Comparison of ENCODE assay signal across 8 cellular contexts in the genomic region with DNA sequence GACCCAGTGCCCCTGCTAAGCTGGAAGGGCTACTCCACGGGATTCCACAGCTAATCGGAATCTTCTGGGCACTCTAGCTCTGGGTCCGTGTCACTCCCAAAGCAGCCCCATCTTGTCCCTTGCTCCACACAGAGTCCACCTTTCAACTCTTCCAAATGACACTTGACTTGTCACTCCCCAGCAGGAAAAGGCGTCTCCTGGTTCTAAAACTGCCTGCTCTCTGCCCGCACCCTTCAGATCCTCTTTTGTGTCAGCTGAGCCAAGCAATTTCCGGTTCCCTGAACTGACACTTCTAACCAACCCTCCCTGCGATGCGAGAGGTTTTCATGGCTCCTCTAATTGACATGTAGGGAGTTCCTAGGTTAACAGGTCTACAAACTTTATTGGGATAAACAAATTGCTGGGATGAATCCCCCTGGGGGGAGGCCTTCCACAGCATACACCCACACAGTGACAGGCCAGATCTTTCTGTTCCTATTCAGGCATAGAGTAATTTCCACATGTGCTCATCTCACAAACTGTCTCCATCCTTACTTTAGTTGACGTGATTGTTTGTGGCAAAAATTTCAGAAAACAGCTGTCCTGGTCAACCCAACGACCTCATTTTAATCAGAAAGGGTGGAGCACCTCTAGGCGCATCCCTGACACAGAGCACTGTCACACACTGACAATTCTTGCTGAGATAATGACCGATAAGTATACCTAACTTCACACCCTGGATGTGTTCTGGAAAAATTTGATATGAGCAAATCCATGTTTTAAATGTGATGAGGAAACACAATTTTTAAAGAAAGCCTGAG.
DNase-seq lines count a peak whose midpoint lies in the region; ATAC-seq and TF ChIP-seq lines count a peak whose summit lies in the region.

No MANE protein-coding gene starts in this region.

- peak overlapping the region; percentile 94 for H4K91ac ChIP-seq in IMR-90 (ENCODE audit: insufficient read depth, low read depth, low read length)

- H2BK20ac ChIP-seq in IMR-90 (ENCODE audit: low read depth, low read length), result peak overlapping the region; percentile 83

- H4K5ac ChIP-seq in IMR-90 (ENCODE audit: low read depth, low read length), result peak overlapping the region; percentile 86

- no peaks in the 10 kb centered on the region for H3K79me2 ChIP-seq in Karpas-422 (ENCODE audit: low read length)

- TSS peak; percentile 66 for BruUV-seq in IMR-90 (replicated peaks; lab: Mats Ljungman, UMichigan)

- POLR2A ChIA-PET in IMR-90 (lab: Charles Lee; ENCODE audit: unreplicated experiment), result no interaction called here

- H3K4me1 ChIP-seq in IMR-90 (ENCODE audit: control insufficient read depth, insufficient read depth, low read length), result peaks cover 46% of the 10 kb centered on the region
- H3K4me1 ChIP-seq in Karpas-422 (ENCODE audit: low read length), result no peaks in the 10 kb centered on the region

- DNase-seq in AML-193 (lab: John Stamatoyannopoulos, UW) (peak; percentile 78 to 85), IMR-90 (no peak), activated T-helper 1 cell treated with Interleukin-2 at 50 U/mL for 16 hours (ENCODE audit: low read depth) (peak; percentile 14), left ventricle myocardium superior (no peak), Karpas-422 (no peak)
- DNase-seq in stimulated activated effector memory CD8-positive, alpha-beta T cell treated with anti-CD3 and anti-CD28 coated beads, Interleukin-12 subunit alpha, Interleukin-12 subunit beta, amount 100 ng/mL, for 72 hours (ENCODE audit: low spot score in 2 of 2), result no peak

- H3K27ac Mint-ChIP-seq in stimulated activated effector memory CD8-positive, alpha-beta T cell treated with anti-CD3 and anti-CD28 coated beads, Interleukin-12 subunit alpha, Interleukin-12 subunit beta, amount 100 ng/mL, for 72 hours, result peak overlapping the region; percentile 73

- peak overlapping the region; percentile 67 for H3K18ac ChIP-seq in IMR-90 (ENCODE audit: low read depth, low read length)

- H3K4me2 ChIP-seq in IMR-90 (ENCODE audit: low read depth, low read length), result peak overlapping the region; percentile 29
- no peak overlapping the region for H3K4me2 ChIP-seq in Karpas-422 (ENCODE audit: low read depth, low read length, poor library complexity, severe bottlenecking)

- no peak for TF ChIP-seq CTCF in IMR-90 (conservative IDR thresholded peaks at IDR 0.05; ENCODE audit: low read depth, low read length)

- peak overlapping the region; percentile 3 for H2AK9ac ChIP-seq in IMR-90 (replicated peaks; ENCODE audit: low read depth, low read length, poor library complexity)

- peak; percentile 13 for TF ChIP-seq POLR2A in IMR-90 (IDR thresholded peaks at IDR 0.05; ENCODE audit: low read depth, low read length)

- no peaks in the 10 kb centered on the region for H3K36me3 Mint-ChIP-seq in stimulated activated effector memory CD8-positive, alpha-beta T cell treated with anti-CD3 and anti-CD28 coated beads, Interleukin-12 subunit alpha, Interleukin-12 subunit beta, amount 100 ng/mL, for 72 hours

- WGBS in IMR-90 (ENCODE audit: extremely low coverage in 2 of 2, insufficient read length in 1 of 2), 2 experiments, result 54% methylated on average over 4 of the region's 12 CpGs; no CpG with 5 or more reads in 1 of the 2 experiments

- H3K36me3 ChIP-seq in IMR-90 (ENCODE audit: control insufficient read depth, insufficient read depth, low read length) (peaks cover 7% of the 10 kb centered on the region; the same call in 1 of the 2 replicates), Karpas-422 (ENCODE audit: insufficient read depth, low read length) (no peaks in the 10 kb centered on the region)

- peak overlapping the region; percentile 55 for H3K9ac ChIP-seq in IMR-90 (ENCODE audit: low read depth, low read length)
- H3K9ac ChIP-seq in Karpas-422 (ENCODE audit: low read length), result no peak overlapping the region

- no peak for ATAC-seq in IMR-90 (ENCODE audit: low read depth)
- ATAC-seq in left ventricle myocardium superior, result peak; percentile 62
- ATAC-seq in stimulated activated effector memory CD8-positive, alpha-beta T cell treated with anti-CD3 and anti-CD28 coated beads, Interleukin-12 subunit alpha, Interleukin-12 subunit beta, amount 100 ng/mL, for 72 hours, result peak; percentile 78
- ATAC-seq in GM21360 (IDR thresholded peaks at IDR 0.05; ENCODE audit: unreplicated experiment), result no peak
- ATAC-seq in HG03457 (IDR thresholded peaks at IDR 0.05; ENCODE audit: unreplicated experiment), result no peak

- H2AK5ac ChIP-seq in IMR-90 (ENCODE audit: low read depth, low read length), result peak overlapping the region; percentile 96

- peak overlapping the region; percentile 84 for H3K23ac ChIP-seq in IMR-90 (ENCODE audit: low read depth, low read length)

- H2BK5ac ChIP-seq in IMR-90 (ENCODE audit: low read depth, low read length, poor library complexity, severe bottlenecking), result peak overlapping the region; percentile 97

- H3K4me3 Mint-ChIP-seq in stimulated activated effector memory CD8-positive, alpha-beta T cell treated with anti-CD3 and anti-CD28 coated beads, Interleukin-12 subunit alpha, Interleukin-12 subunit beta, amount 100 ng/mL, for 72 hours, result peak overlapping the region; percentile 58

- H3K4me3 ChIP-seq in IMR-90 (ENCODE audit: insufficient read depth, low read depth, low read length), result no peak overlapping the region
- no peak overlapping the region for H3K4me3 ChIP-seq in Karpas-422 (ENCODE audit: low read length)

- H3K27ac ChIP-seq in IMR-90 (ENCODE audit: insufficient read depth, low read length) (peak overlapping the region; percentile 90), Karpas-422 (ENCODE audit: low read length) (no peak overlapping the region)

- peak overlapping the region; percentile 82 to 88 for H4K8ac ChIP-seq in IMR-90 (ENCODE audit: low read depth in 2 of 2, low read length in 2 of 2)

- H2AFZ ChIP-seq in IMR-90 (replicated peaks; ENCODE audit: low read length, poor library complexity) (peak overlapping the region; percentile 52), Karpas-422 (ENCODE audit: low read length) (no peak overlapping the region)

- TF ChIP-seq RAD21 in IMR-90 (IDR thresholded peaks at IDR 0.05; ENCODE audit: low read length), result no peak

- intact Hi-C loops in IMR-90 (cut with micrococcal nuclease) (no loop called here), left ventricle myocardium superior (cut with micrococcal nuclease) (no loop called here)

- peaks cover 89% of the 10 kb centered on the region for H3K4me1 Mint-ChIP-seq in stimulated activated effector memory CD8-positive, alpha-beta T cell treated with anti-CD3 and anti-CD28 coated beads, Interleukin-12 subunit alpha, Interleukin-12 subunit beta, amount 100 ng/mL, for 72 hours

- peak overlapping the region; percentile 88 for H3K14ac ChIP-seq in IMR-90 (replicated peaks; ENCODE audit: low read depth, low read length)

- H4K20me1 ChIP-seq in IMR-90 (ENCODE audit: insufficient read depth, low read length) (peaks cover 65% of the 10 kb centered on the region), Karpas-422 (ENCODE audit: insufficient read depth, low read depth, low read length) (no peaks in the 10 kb centered on the region)

- H2BK120ac ChIP-seq in IMR-90 (ENCODE audit: low read depth, low read length), result peak overlapping the region; percentile 87

- peak overlapping the region; percentile 91 for H3K4ac ChIP-seq in IMR-90 (ENCODE audit: low read depth, low read length)

- 0 out of 2 replicates have a peak overlapping the region, but pooled peaks have one; percentile 57 for H3K56ac ChIP-seq in IMR-90 (ENCODE audit: extremely low read depth, insufficient read depth, low read length)

- H3K9me3 Mint-ChIP-seq in stimulated activated effector memory CD8-positive, alpha-beta T cell treated with anti-CD3 and anti-CD28 coated beads, Interleukin-12 subunit alpha, Interleukin-12 subunit beta, amount 100 ng/mL, for 72 hours, result peaks cover 3% of the 10 kb centered on the region

- dilution Hi-C loops in IMR-90 (cut with HindIII; ENCODE audit: low sequenced_read_pairs, unreplicated experiment), result no loop called here

- in situ Hi-C loops in IMR-90 (cut with MboI; ENCODE audit: low sequenced_read_pairs), result no loop called here

- peaks cover 14 to 75% of the 10 kb centered on the region in 2 experiments for H3K79me1 ChIP-seq in IMR-90 (ENCODE audit: low read depth in 1 of 2, low read length in 2 of 2)

- no peaks in the 10 kb centered on the region for H3K9me2 ChIP-seq in Karpas-422 (replicated peaks; ENCODE audit: insufficient read depth, low read length)

- CTCF ChIA-PET in IMR-90 (lab: Yijun Ruan, JAX), result interaction anchor here (0.6 kb wide), 1 partner anchor 501 kb away, joined by 3 read pairs; no protein-coding TSS in a partner anchor

- no peaks in the 10 kb centered on the region for H3K9me3 ChIP-seq in IMR-90 (ENCODE audit: control insufficient read depth, insufficient read depth, low read length)
- H3K9me3 ChIP-seq in Karpas-422 (ENCODE audit: low read length), result no peaks in the 10 kb centered on the region

- peak overlapping the region; percentile 90; the same call in 2 of the 3 replicates for H2BK15ac ChIP-seq in IMR-90 (ENCODE audit: low read depth, low read length)

- H3K27me3 ChIP-seq in IMR-90 (ENCODE audit: control insufficient read depth, insufficient read depth, low read length) (no peaks in the 10 kb centered on the region), Karpas-422 (ENCODE audit: low read length) (no peaks in the 10 kb centered on the region)

- peaks cover 40% of the 10 kb centered on the region for H3K9me1 ChIP-seq in IMR-90 (ENCODE audit: insufficient read depth, low read length)

TF ChIP-seq in IMR-90, 13 proteins besides CTCF, POLR2A, EP300 and RAD21 (continues in another document):
- TF ChIP-seq BHLHE40 (IDR thresholded peaks at IDR 0.05; ENCODE audit: low read depth, low read length) (no peak), CEBPB (IDR thresholded peaks at IDR 0.05; ENCODE audit: low read depth, low read length) (no peak), MAZ (IDR thresholded peaks at IDR 0.05; ENCODE audit: borderline replicate concordance, low read depth, low read length) (no peak), SMC3 (IDR thresholded peaks at IDR 0.05; ENCODE audit: low read depth, low read length) (no peak), RFX5 (IDR thresholded peaks at IDR 0.05; ENCODE audit: low read depth, low read length) (no peak), RCOR1 (IDR thresholded peaks at IDR 0.05; ENCODE audit: insufficient replicate concordance, low read length) (no peak), MAFK (IDR thresholded peaks at IDR 0.05; ENCODE audit: low read depth, low read length) (no peak), FOS (IDR thresholded peaks at IDR 0.05; ENCODE audit: low read depth, low read length) (no peak)
- TF ChIP-seq, protein P1, sequence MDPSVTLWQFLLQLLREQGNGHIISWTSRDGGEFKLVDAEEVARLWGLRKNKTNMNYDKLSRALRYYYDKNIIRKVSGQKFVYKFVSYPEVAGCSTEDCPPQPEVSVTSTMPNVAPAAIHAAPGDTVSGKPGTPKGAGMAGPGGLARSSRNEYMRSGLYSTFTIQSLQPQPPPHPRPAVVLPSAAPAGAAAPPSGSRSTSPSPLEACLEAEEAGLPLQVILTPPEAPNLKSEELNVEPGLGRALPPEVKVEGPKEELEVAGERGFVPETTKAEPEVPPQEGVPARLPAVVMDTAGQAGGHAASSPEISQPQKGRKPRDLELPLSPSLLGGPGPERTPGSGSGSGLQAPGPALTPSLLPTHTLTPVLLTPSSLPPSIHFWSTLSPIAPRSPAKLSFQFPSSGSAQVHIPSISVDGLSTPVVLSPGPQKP (IDR thresholded peaks at IDR 0.05; ENCODE audit: borderline replicate concordance, low read depth, low read length), result no peak

Comparison
In these comparisons a context has a peak if more than half of its experiments do, and no peak if none do; other contexts are left out.
1. DNase-seq: peak in AML-193 (2 of 2) and activated T-helper 1 cell treated with Interleukin-2 at 50 U/mL for 16 hours (single experiment); none in IMR-90 (single experiment), left ventricle myocardium superior (single experiment), stimulated activated effector memory CD8-positive, alpha-beta T cell treated with anti-CD3 and anti-CD28 coated beads, Interleukin-12 subunit alpha, Interleukin-12 subunit beta, amount 100 ng/mL, for 72 hours (0 of 2) and Karpas-422 (single experiment).
2. ATAC-seq: peak in left ventricle myocardium superior (single experiment) and stimulated activated effector memory CD8-positive, alpha-beta T cell treated with anti-CD3 and anti-CD28 coated beads, Interleukin-12 subunit alpha, Interleukin-12 subunit beta, amount 100 ng/mL, for 72 hours (single experiment); none in IMR-90 (single experiment), GM21360 (single experiment) and HG03457 (single experiment).